In genomic region chr5:36441215-36441614, GRCh38 we compare ENCODE assay signal across 16 cellular contexts.
"Had no signal": no experiment of that assay in that cellular context is flagged by ENCODE, and none has a peak within 500 bp of the region (broad histone marks: within the 10 kb centered on the region; RNA-seq: fewer than 3 reads in every experiment).

No MANE protein-coding gene starts in this region.

- H3K36me3 ChIP-seq: cardiac muscle cell, neural progenitor cell had no signal

- H3K4me3 ChIP-seq: cardiac muscle cell, neural progenitor cell had no signal

- H3K4me1 Mint-ChIP-seq: activated B cell treated with CpG ODN at 0.5 μM for 24 hours, memory B cell, naive B cell had no signal

- H3K4me3 Mint-ChIP-seq: activated B cell treated with CpG ODN at 0.5 μM for 24 hours; activated CD4-positive, alpha-beta memory T cell treated with anti-CD3 and anti-CD28 coated beads for 36 hours; memory B cell; naive B cell; neural progenitor cell; T-helper 1 cell treated with Interleukin-12 subunit alpha and Interleukin-12 subunit beta and Interleukin-4 antibody, amounts not matched to agents 30 μg/mL and 1 μg/mL, for 36 hours had no signal

- H3K36me3 Mint-ChIP-seq: activated CD4-positive, alpha-beta memory T cell treated with anti-CD3 and anti-CD28 coated beads for 36 hours; memory B cell; naive B cell; neural progenitor cell had no signal

- H3K27ac Mint-ChIP-seq: activated B cell treated with CpG ODN at 0.5 μM for 24 hours; activated CD4-positive, alpha-beta memory T cell treated with anti-CD3 and anti-CD28 coated beads for 36 hours; memory B cell; neural progenitor cell had no signal

- H3K9me3 Mint-ChIP-seq: activated B cell treated with CpG ODN at 0.5 μM for 24 hours; activated CD4-positive, alpha-beta memory T cell treated with anti-CD3 and anti-CD28 coated beads for 36 hours; memory B cell had no signal

- H3K27me3 ChIP-seq: cardiac muscle cell, neural progenitor cell had no signal

- DNase-seq: activated B cell treated with CpG ODN at 0.5 μM for 24 hours; activated CD4-positive, alpha-beta memory T cell treated with anti-CD3 and anti-CD28 coated beads for 36 hours; activated CD4-positive, alpha-beta T cell treated with anti-CD3 and anti-CD28 coated beads for 4 hours; activated naive CD4-positive, alpha-beta T cell treated with Interleukin-2 at 50 U/mL for 16 hours; activated T-cell treated with anti-CD3 and anti-CD28 coated beads, Interleukin-2, amount 50 U/mL, for 48 hours; dermis blood vessel endothelial cell; effector memory CD4-positive, alpha-beta T cell; foreskin melanocyte; naive B cell; stimulated activated CD4-positive, alpha-beta T cell treated with anti-CD3 and anti-CD28 coated beads, Interleukin-2, amount 100 ng/mL, for 48 hours; stimulated activated naive CD4-positive, alpha-beta T cell; T1000 had no signal

- H3K27ac ChIP-seq: cardiac muscle cell, neural progenitor cell had no signal
